In genomic region chr1:227775841-227776240, GRCh38 we compare ENCODE assay signal across 27 cellular contexts. TPM values are rescaled to one million over a fixed set of nuclear protein-coding genes. Genes with fewer than 3 reads are reported as not detected.
DNase-seq lines count a peak whose midpoint lies in the region; ATAC-seq and TF ChIP-seq lines count a peak whose summit lies in the region.
"Had no signal": no experiment of that assay in that cellular context is flagged by ENCODE, and none has a peak within 500 bp of the region (broad histone marks: within the 10 kb centered on the region; RNA-seq: fewer than 3 reads in every experiment).

No MANE protein-coding gene starts in this region.

- no peaks in the 10 kb centered on the region for H3K9me2 ChIP-seq in SK-N-SH

- POLR2A ChIA-PET in AG04450 (lab: Yijun Ruan, JAX) (interaction anchor here (1.1 kb wide), 1 partner anchor 41 kb away, joined by 3 read pairs; the partner anchor contains the start of gene JMJD4), SK-N-SH (lab: Yijun Ruan, JAX) (interaction anchor here (1.1 kb wide), 1 partner anchor 12 kb away, joined by 3 read pairs; no protein-coding TSS in a partner anchor)

- no peaks in the 10 kb centered on the region for H4K20me1 ChIP-seq in SK-N-SH (ENCODE audit: insufficient read depth)
- H4K20me1 ChIP-seq in neural progenitor cell (ENCODE audit: low read depth) = peaks cover 9% of the 10 kb centered on the region

- no peak overlapping the region for H2AFZ ChIP-seq in SK-N-SH (ENCODE audit: low read depth)
- no peak overlapping the region for H2AFZ ChIP-seq in neural progenitor cell (replicated peaks)

- H3K36me3 Mint-ChIP-seq in neural progenitor cell = peaks cover 9% of the 10 kb centered on the region
- H3K36me3 Mint-ChIP-seq: IgD-negative memory B cell had no signal

- H3K4me1 Mint-ChIP-seq in neural progenitor cell = peaks cover 24% of the 10 kb centered on the region
- H3K4me1 Mint-ChIP-seq: IgD-negative memory B cell had no signal

- no peak overlapping the region for H3K9ac ChIP-seq in SK-N-SH
- H3K9ac ChIP-seq in neural progenitor cell = no peak overlapping the region

- H3K36me3 ChIP-seq in SK-N-SH (replicated peaks in 1 of 2; ENCODE audit: control insufficient read depth in 1 of 2, insufficient read depth in 2 of 2, low read length in 1 of 2) (peaks cover 0 to 23% of the 10 kb centered on the region in 2 experiments), neural progenitor cell (no peaks in the 10 kb centered on the region), MG63 (peaks cover 21% of the 10 kb centered on the region)
- H3K36me3 ChIP-seq: BE2C had no signal

- H3K79me2 ChIP-seq in SK-N-SH (ENCODE audit: insufficient read depth) (no peaks in the 10 kb centered on the region), neural progenitor cell (ENCODE audit: low read depth) (no peaks in the 10 kb centered on the region)

- no peak overlapping the region for H3K4me3 Mint-ChIP-seq in neural progenitor cell
- H3K4me3 Mint-ChIP-seq: IgD-negative memory B cell; T-helper 2 cell treated with Interferon-gamma antibody and Interleukin-4, amounts not matched to agents 5 μg/mL and 100 μg/mL, for 36 hours had no signal

- no peaks in the 10 kb centered on the region for H3K27me3 Mint-ChIP-seq in neural progenitor cell (ENCODE audit: insufficient read depth, low read depth)
- H3K27me3 Mint-ChIP-seq: IgD-negative memory B cell had no signal

- H3K9me3 ChIP-seq in AG04450 (ENCODE audit: control insufficient read depth, insufficient read depth, low read length) (no peaks in the 10 kb centered on the region; the same call in 1 of the 2 replicates), SK-N-SH (no peaks in the 10 kb centered on the region), neural progenitor cell (ENCODE audit: low read depth) (no peaks in the 10 kb centered on the region), MG63 (no peaks in the 10 kb centered on the region)
- H3K9me3 ChIP-seq: BE2C, stomach had no signal

- H3K4me3 ChIP-seq in AG04450 (ENCODE audit: low read depth, low read length) (no peak overlapping the region), SK-N-SH (ENCODE audit: low read depth in 2 of 2, low read length in 1 of 2) (no peak overlapping the region), fibroblast of pulmonary artery (replicated peaks; ENCODE audit: low read depth, low read length) (no peak overlapping the region), neural progenitor cell (no peak overlapping the region), MG63 (no peak overlapping the region)
- H3K4me3 ChIP-seq: dorsolateral prefrontal cortex, stomach had no signal

- DNase-seq in AG04450 (ENCODE audit: low read depth, low spot score) (no peak), SK-N-SH (no peak), fibroblast of pulmonary artery (ENCODE audit: low read depth) (peak; percentile 7), neural progenitor cell (ENCODE audit: low spot score) (no peak), germinal center (ENCODE audit: low spot score) (no peak), NCI-H1092 (lab: John Stamatoyannopoulos, UW) (no peak), MG63 (no peak)
- DNase-seq: activated CD4-positive, alpha-beta T cell treated with anti-CD3 and anti-CD28 coated beads, Interleukin-2, amount 50 U/mL, for 4 hours; activated gamma-delta T cell treated with Interleukin-2 at 50 U/mL for 16 hours; activated T-cell treated with anti-CD3 and anti-CD28 coated beads for 4 hours; BE2C; central memory CD4-positive, alpha-beta T cell; erythroblast; left cardiac atrium; mesendoderm; NCI-H1694; NCI-H226; stimulated activated CD4-positive, alpha-beta T cell treated with anti-CD3 and anti-CD28 coated beads, Interleukin-4, amount 100 ng/mL, for 4 hours; stomach had no signal

- no peaks in the 10 kb centered on the region for H3K27me3 ChIP-seq in AG04450 (ENCODE audit: control insufficient read depth, insufficient read depth, low read length)
- no peaks in the 10 kb centered on the region for H3K27me3 ChIP-seq in SK-N-SH (ENCODE audit: insufficient read depth)
- H3K27me3 ChIP-seq in neural progenitor cell = no peaks in the 10 kb centered on the region
- no peaks in the 10 kb centered on the region for H3K27me3 ChIP-seq in MG63
- H3K27me3 ChIP-seq: BE2C, dorsolateral prefrontal cortex, stomach had no signal

- 100% methylated on average over 2 of the region's 10 CpGs for WGBS in SK-N-SH (ENCODE audit: low lambda C conversion rate)

- TF ChIP-seq EP300 in SK-N-SH (IDR thresholded peaks at IDR 0.05; ENCODE audit: borderline replicate concordance in 1 of 2, low read depth in 1 of 2, low read length in 1 of 2) = no peak

- TF ChIP-seq RAD21 in SK-N-SH (IDR thresholded peaks at IDR 0.05; ENCODE audit: low read length) = no peak

- peaks cover 3 to 16% of the 10 kb centered on the region in 2 experiments; a peak in 3 of 4 replicates for H3K4me1 ChIP-seq in SK-N-SH (ENCODE audit: control insufficient read depth in 1 of 2, insufficient read depth in 2 of 2, low read depth in 1 of 2, low read length in 1 of 2)
- H3K4me1 ChIP-seq in neural progenitor cell = no peaks in the 10 kb centered on the region
- H3K4me1 ChIP-seq: BE2C had no signal

- no peaks in the 10 kb centered on the region for H3K9me3 Mint-ChIP-seq in neural progenitor cell
- H3K9me3 Mint-ChIP-seq: IgD-negative memory B cell; T-helper 2 cell treated with Interferon-gamma antibody and Interleukin-4, amounts not matched to agents 5 μg/mL and 100 μg/mL, for 36 hours had no signal

- CTCF ChIA-PET in AG04450 (lab: Charles Lee) (interaction anchor here (1.2 to 3.1 kb wide), 2 partner anchors 13 to 172 kb away, joined by 3 to 17 read pairs; partner anchors contain the start of gene WNT9A), SK-N-SH (lab: Yijun Ruan, JAX) (interaction anchor here (1.7 to 4.1 kb wide), 2 partner anchors 12 to 169 kb away, joined by 5 to 29 read pairs; no protein-coding TSS in a partner anchor)

- ATAC-seq in GM18520 (IDR thresholded peaks at IDR 0.05; ENCODE audit: unreplicated experiment) = no peak

- H3K4me2 ChIP-seq in SK-N-SH (peak overlapping the region; percentile 57), neural progenitor cell (no peak overlapping the region)

- H3K27ac ChIP-seq in AG04450 (ENCODE audit: low read depth, low read length) (peak overlapping the region; percentile 57), SK-N-SH (ENCODE audit: low read depth in 2 of 2, low read length in 1 of 2) (peak overlapping the region in 1 of 2 experiments; percentile 61; a peak in 2 of 4 replicates), neural progenitor cell (peak overlapping the region; percentile 33)

- H3K27ac Mint-ChIP-seq in neural progenitor cell = peak overlapping the region; percentile 48
- H3K27ac Mint-ChIP-seq: IgD-negative memory B cell; T-helper 2 cell treated with Interferon-gamma antibody and Interleukin-4, amounts not matched to agents 5 μg/mL and 100 μg/mL, for 36 hours had no signal

- no peak for TF ChIP-seq CTCF in AG04450 (IDR thresholded peaks at IDR 0.05; ENCODE audit: low read depth, low read length)
- no peak for TF ChIP-seq CTCF in SK-N-SH (IDR thresholded peaks at IDR 0.05)
- TF ChIP-seq CTCF in fibroblast of pulmonary artery (IDR thresholded peaks at IDR 0.05; ENCODE audit: low read length, missing control alignments) = no peak
- TF ChIP-seq CTCF in neural progenitor cell (IDR thresholded peaks at IDR 0.05) = no peak

- H3F3A ChIP-seq in SK-N-SH (replicated peaks; ENCODE audit: insufficient read depth) (peaks cover 20% of the 10 kb centered on the region), neural progenitor cell (ENCODE audit: low read depth) (no peaks in the 10 kb centered on the region)

TF ChIP-seq in SK-N-SH, 30 proteins besides CTCF, POLR2A, EP300 and RAD21 (continues in another document):
- no peak for TF ChIP-seq MAX (IDR thresholded peaks at IDR 0.05; ENCODE audit: low read depth)
- no peak for TF ChIP-seq USF1 (IDR thresholded peaks at IDR 0.05; ENCODE audit: borderline replicate concordance, low read depth)
- TF ChIP-seq MXI1 (IDR thresholded peaks at IDR 0.05; ENCODE audit: low read depth, low read length) = no peak
- TF ChIP-seq SIN3A (IDR thresholded peaks at IDR 0.05; ENCODE audit: borderline replicate concordance, low read depth, low read length) = no peak
- TF ChIP-seq GABPA (IDR thresholded peaks at IDR 0.05; ENCODE audit: low read depth) = no peak
- no peak for TF ChIP-seq NFIC (IDR thresholded peaks at IDR 0.05; ENCODE audit: borderline replicate concordance)
- no peak for TF ChIP-seq FOXJ3 (CRISPR knock-in tag; IDR thresholded peaks at IDR 0.05)
- TF ChIP-seq EZH2phosphoT487 (IDR thresholded peaks at IDR 0.05; ENCODE audit: borderline replicate concordance, low read depth) = no peak

RNA-seq across cellular contexts. Expression of gene PRSS38, which starts 39.6 kb away (rescaled TPM):
- polyA plus RNA-seq in AG04450 (2011; rRNA removed) (not detected in 2 replicates), SK-N-SH (2012; rRNA removed) (not detected in 2 replicates)
- polyA minus RNA-seq in AG04450 (2011; rRNA and poly(A)+ RNA removed) = not detected in 2 replicates
- not detected in 2 replicates for polyA plus RNA-seq in SK-N-SH (2012; cell fraction: cytosol; rRNA removed)
- polyA plus RNA-seq in SK-N-SH (2012; cell fraction: nucleus; rRNA removed) = not detected in 2 replicates
- not detected in 2 replicates for total RNA-seq in neural progenitor cell (ENCODE audit: low replicate concordance)
- total RNA-seq in MG63 (2014; rRNA removed; shearing (Covaris generic); ENCODE audit: low replicate concordance) = not detected in 2 replicates
- total RNA-seq: glomerular endothelial cell, left cardiac atrium, pulmonary artery endothelial cell, SK-MEL-5, stomach, urinary bladder had no signal
- polyA plus RNA-seq: IgD-negative memory B cell, stomach, urinary bladder had no signal

RNA-seq across cellular contexts. Expression of gene SNAP47, which starts 40.6 kb away (rescaled TPM):
- polyA plus RNA-seq in AG04450 (2011; rRNA removed) = 41.5 and 44.8 TPM in 2 replicates
- polyA minus RNA-seq in AG04450 (2011; rRNA and poly(A)+ RNA removed) = 29.3 and 39.0 TPM in 2 replicates
- polyA plus RNA-seq in SK-N-SH (2012; rRNA removed) = 44.0 and 45.6 TPM in 2 replicates
- 41.0 and 45.9 TPM in 2 replicates for polyA plus RNA-seq in SK-N-SH (2012; cell fraction: cytosol; rRNA removed)
- 32.7 and 40.3 TPM in 2 replicates for polyA plus RNA-seq in SK-N-SH (2012; cell fraction: nucleus; rRNA removed)
- 52.8 and 54.8 TPM in 2 replicates for total RNA-seq in neural progenitor cell (ENCODE audit: low replicate concordance)
- 55.5 and 59.8 TPM in 2 replicates for total RNA-seq in MG63 (2014; rRNA removed; shearing (Covaris generic); ENCODE audit: low replicate concordance)

RNA-seq across cellular contexts. Expression of gene JMJD4, which starts 40.7 kb away (rescaled TPM):
- polyA plus RNA-seq in AG04450 (2011; rRNA removed) = 13.4 and 20.1 TPM in 2 replicates
- polyA minus RNA-seq in AG04450 (2011; rRNA and poly(A)+ RNA removed) = 38.1 and 48.8 TPM in 2 replicates
- 15.0 and 16.6 TPM in 2 replicates for polyA plus RNA-seq in SK-N-SH (2012; rRNA removed)
- 5.9 and 11.5 TPM in 2 replicates for polyA plus RNA-seq in SK-N-SH (2012; cell fraction: cytosol; rRNA removed)
- polyA plus RNA-seq in SK-N-SH (2012; cell fraction: nucleus; rRNA removed) = 24.2 and 29.6 TPM in 2 replicates
- total RNA-seq in neural progenitor cell (ENCODE audit: low replicate concordance) = 7.5 and 13.6 TPM in 2 replicates
- 40.2 and 63.4 TPM in 2 replicates for total RNA-seq in MG63 (2014; rRNA removed; shearing (Covaris generic); ENCODE audit: low replicate concordance)
